In the genomic region with DNA sequence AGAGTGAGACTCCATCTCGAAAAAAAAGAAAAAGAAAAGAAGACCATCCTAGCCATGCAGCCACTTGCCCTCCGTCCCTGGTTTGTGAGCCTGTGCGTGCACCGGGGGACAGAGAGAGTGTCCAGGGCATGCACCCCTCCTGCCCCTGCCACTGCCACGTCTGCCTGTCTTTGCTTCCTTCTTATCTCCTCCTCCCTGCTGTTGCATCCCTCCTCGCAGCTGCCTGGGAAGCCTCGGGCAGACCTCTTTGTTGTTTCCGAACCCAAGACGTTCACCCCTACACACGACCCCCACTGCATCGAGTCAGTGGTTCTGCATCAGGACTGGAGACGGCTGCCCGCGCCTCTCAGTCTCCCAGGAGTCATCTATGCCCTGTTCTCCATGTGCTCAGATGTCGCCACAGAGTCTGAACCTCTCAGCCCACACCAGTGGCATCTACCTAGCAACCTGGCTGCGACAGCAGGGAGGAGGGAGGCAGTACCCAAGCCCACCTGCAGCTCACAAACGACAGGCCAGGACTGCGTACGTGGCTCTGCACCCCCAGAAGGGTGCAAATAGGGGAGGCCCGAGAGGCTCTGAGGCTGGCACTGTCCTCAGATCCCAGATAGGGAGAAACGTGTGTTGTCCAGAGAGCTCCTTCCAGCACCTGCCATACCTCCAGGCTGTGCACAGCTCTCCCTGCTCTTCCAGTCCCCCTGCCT, we compare ENCODE assay signal across 17 cellular contexts. TPM values are rescaled to one million over a fixed set of nuclear protein-coding genes. Genes with fewer than 3 reads are reported as not detected.
DNase-seq lines count a peak whose midpoint lies in the region; ATAC-seq and TF ChIP-seq lines count a peak whose summit lies in the region.
"Had no signal": no experiment of that assay in that cellular context is flagged by ENCODE, and none has a peak within 500 bp of the region (broad histone marks: within the 10 kb centered on the region; RNA-seq: fewer than 3 reads in every experiment).

No MANE protein-coding gene starts in this region.

- H3K9me3 ChIP-seq in fibroblast of lung (ENCODE audit: control insufficient read depth, insufficient read depth, low read depth, low read length) (no peaks in the 10 kb centered on the region), ovary (no peaks in the 10 kb centered on the region)
- H3K9me3 ChIP-seq: Peyer's patch, upper lobe of left lung had no signal

- TF ChIP-seq CTCF in AG04449 (IDR thresholded peaks at IDR 0.05; ENCODE audit: insufficient read depth, low read length, missing control alignments) (no peak), fibroblast of lung (conservative IDR thresholded peaks at IDR 0.05 in 1 of 2, IDR thresholded peaks at IDR 0.05 in 1 of 2; ENCODE audit: low read depth in 1 of 2, low read length in 2 of 2) (no peak), ovary (IDR thresholded peaks at IDR 0.05) (no peak)

- peak overlapping the region; percentile 15; the same call in 1 of the 2 replicates for H3K4me3 ChIP-seq in AG04449 (ENCODE audit: low read depth, low read length)
- H3K4me3 ChIP-seq in fibroblast of lung (replicated peaks in 1 of 4; ENCODE audit: control extremely low read depth in 1 of 4, insufficient read depth in 1 of 4, low read depth in 3 of 4, low read length in 4 of 4) = peak overlapping the region in 1 of 4 experiments; percentile 14
- peak overlapping the region; percentile 10 for H3K4me3 ChIP-seq in ovary
- H3K4me3 ChIP-seq: Peyer's patch, upper lobe of left lung had no signal

- TF ChIP-seq EP300 in ovary (IDR thresholded peaks at IDR 0.05) = no peak

- ATAC-seq in GM19023 (IDR thresholded peaks at IDR 0.05; ENCODE audit: unreplicated experiment) (no peak), GM18870 (IDR thresholded peaks at IDR 0.05; ENCODE audit: unreplicated experiment) (no peak), HG03469 (IDR thresholded peaks at IDR 0.05; ENCODE audit: unreplicated experiment) (no peak)
- ATAC-seq: WTC11 had no signal

- H3K4me1 ChIP-seq in fibroblast of lung (ENCODE audit: control insufficient read depth, extremely low read depth, insufficient read depth, low read length) (peaks cover 36% of the 10 kb centered on the region), ovary (ENCODE audit: insufficient read depth) (peaks cover 55% of the 10 kb centered on the region)

- CTCF ChIA-PET in AG04449 (lab: Yijun Ruan, JAX) = interaction anchor here (0.9 to 2.2 kb wide), 4 partner anchors 10 to 55 kb away, joined by 3 to 8 read pairs (median 4); no protein-coding TSS in a partner anchor

- DNase-seq in AG04449 (ENCODE audit: low read depth, low spot score) (no peak), KBM-7 (peak; percentile 14), fibroblast of lung (ENCODE audit: low read depth in 2 of 2) (no peak), ovary (peak in 2 of 5 donors; percentile 25 to 34)
- no peak for DNase-seq in effector CD4-positive, alpha-beta T cell
- DNase-seq: activated naive CD4-positive, alpha-beta T cell; NCI-H187; NCI-H526 treated with DMSO at 0.1 percent for 48 hours; Peyer's patch; stimulated activated CD4-positive, alpha-beta T cell treated with anti-CD3 and anti-CD28 coated beads, Interleukin-2, amount 100 ng/mL, for 48 hours; stimulated activated CD8-positive, alpha-beta memory T cell treated with anti-CD3 and anti-CD28 coated beads, Interleukin-4, amount 100 ng/mL, for 48 hours; T-helper 1 cell; upper lobe of left lung had no signal

- H3K4me2 ChIP-seq in fibroblast of lung (ENCODE audit: extremely low read depth, insufficient read depth, low read length) = peak overlapping the region; percentile 25

- no peak overlapping the region for H3K9ac ChIP-seq in fibroblast of lung (ENCODE audit: insufficient read depth, low read length)

- 27 to 41% (median 33%) methylated on average over 19 to 21 of the region's 21 CpGs for WGBS in ovary, 3 donors

- H2AFZ ChIP-seq in fibroblast of lung (ENCODE audit: low read length) = no peak overlapping the region

- POLR2A ChIA-PET in AG04449 (lab: Yijun Ruan, JAX) = interaction anchor here (1.9 kb wide), 1 partner anchor 14 kb away, joined by 8 read pairs; no protein-coding TSS in a partner anchor

- intact Hi-C loops in ovary (cut with DNase I) = loop anchor here in 3 of 4 donors (5.0 to 10.0 kb wide), 2 partner anchors 38 to 55 kb away; a partner anchor contains a TSS

- H3K36me3 ChIP-seq in fibroblast of lung (ENCODE audit: control insufficient read depth, insufficient read depth, low read length) (peaks cover 8% of the 10 kb centered on the region), ovary (no peaks in the 10 kb centered on the region)
- H3K36me3 ChIP-seq: Peyer's patch, upper lobe of left lung had no signal

- peaks cover 7% of the 10 kb centered on the region for H4K20me1 ChIP-seq in fibroblast of lung (ENCODE audit: control insufficient read depth, extremely low read depth, insufficient read depth, low read length)

- H3K79me2 ChIP-seq in fibroblast of lung (ENCODE audit: control insufficient read depth, insufficient read depth, low read length) = peaks cover 95% of the 10 kb centered on the region

- H3K27me3 ChIP-seq in fibroblast of lung (ENCODE audit: control insufficient read depth, insufficient read depth, low read length) (no peaks in the 10 kb centered on the region), ovary (no peaks in the 10 kb centered on the region)
- H3K27me3 ChIP-seq: Peyer's patch, upper lobe of left lung had no signal

- H3K27ac ChIP-seq in fibroblast of lung (ENCODE audit: insufficient read depth, low read length) (no peak overlapping the region), ovary (peak overlapping the region; percentile 8 to 16)

- no peak for TF ChIP-seq POLR2A in ovary (IDR thresholded peaks at IDR 0.05)

- in situ Hi-C loops in KBM-7 (cut with MboI; ENCODE audit: low pct_unique_long_range_greater_than_20kb, low sequenced_read_pairs) = no loop called here

RNA-seq across cellular contexts. Expression of a gene that starts 5.2 kb away (rescaled TPM):
- 88.9 and 155 TPM in 2 replicates for total RNA-seq in fibroblast of lung
- 607 and 745 TPM in 2 replicates for polyA plus RNA-seq in fibroblast of lung
- polyA plus RNA-seq in fibroblast of lung (2012) = 667 and 999 TPM in 2 replicates
- 484 and 816 TPM in 2 replicates for polyA minus RNA-seq in fibroblast of lung (ENCODE audit: low replicate concordance)
- total RNA-seq in ovary = 100 to 1,000 TPM; 221 to 854 (median 693) TPM
- polyA plus RNA-seq in ovary = 1,000 to 10,000 TPM in 1 of 2 donors, 100 to 1,000 TPM in 1; 542 to 1,422 TPM

RNA-seq across cellular contexts. Expression of a gene that starts 17.0 kb away (rescaled TPM):
- total RNA-seq in fibroblast of lung (2.3 and 2.8 TPM in 2 replicates), ovary (1 to 10 TPM; 1.7 to 8.0 (median 4.5) TPM)
- polyA plus RNA-seq in fibroblast of lung (0.10 and 0.15 TPM in 2 replicates), ovary (1 to 10 TPM in 1 of 2 donors, under 1 TPM in 1; 0.25 to 1.0 TPM)
- 0.15 and 0.35 TPM in 2 replicates for polyA plus RNA-seq in fibroblast of lung (2012)
- 0.56 TPM in 1 of 2 replicates, not detected in the other for polyA minus RNA-seq in fibroblast of lung (ENCODE audit: low replicate concordance)

RNA-seq across cellular contexts. Expression of a gene that starts 59.8 kb away (rescaled TPM):
- total RNA-seq in fibroblast of lung (320 and 387 TPM in 2 replicates), ovary (100 to 1,000 TPM; 191 to 584 (median 250) TPM)
- polyA plus RNA-seq in fibroblast of lung (93.2 and 128 TPM in 2 replicates), ovary (100 to 1,000 TPM; 214 to 251 TPM)
- 160 and 278 TPM in 2 replicates for polyA plus RNA-seq in fibroblast of lung (2012)
- polyA minus RNA-seq in fibroblast of lung (ENCODE audit: low replicate concordance) = 166 and 363 TPM in 2 replicates
